ENCODE assay signal across 9 cellular contexts in the genomic region with DNA sequence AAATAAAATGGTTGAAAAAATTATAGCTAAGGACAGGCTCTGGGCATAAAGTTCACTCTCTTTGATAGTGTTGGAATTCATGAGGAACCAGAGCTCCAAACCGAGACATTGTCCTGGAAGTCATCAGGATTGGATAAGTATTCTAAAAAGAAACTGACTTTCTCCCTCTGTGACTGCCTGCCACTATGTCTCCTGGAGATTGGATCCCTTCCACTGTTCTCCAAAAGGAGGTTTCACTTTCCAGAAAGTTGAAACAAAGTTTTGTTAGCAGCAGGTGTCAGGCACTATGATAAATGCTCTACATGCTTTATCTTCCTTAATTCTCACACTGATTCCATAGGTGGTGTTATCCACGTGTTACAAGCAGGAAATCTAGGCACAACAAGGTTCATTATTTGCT. TPM values are rescaled to one million over a fixed set of nuclear protein-coding genes. Genes with fewer than 3 reads are reported as not detected.
DNase-seq lines count a peak whose midpoint lies in the region; ATAC-seq and TF ChIP-seq lines count a peak whose summit lies in the region.
"Had no signal": no experiment of that assay in that cellular context is flagged by ENCODE, and none has a peak within 500 bp of the region (broad histone marks: within the 10 kb centered on the region; RNA-seq: fewer than 3 reads in every experiment).

No MANE protein-coding gene starts in this region.

- peak overlapping the region in 10 of 11 experiments; percentile 13 to 58 (median 47); a peak in 15 of 22 replicates for H3K9ac ChIP-seq in BLaER1 treated with 17β-estradiol and CSF1 and Interleukin-3, amounts not matched to agents 10 nM and 100 nM
- H3K9ac ChIP-seq in SU-DHL-6 (ENCODE audit: low read length): peak overlapping the region; percentile 25; the same call in 1 of the 2 replicates
- no peak overlapping the region for H3K9ac ChIP-seq in mesendoderm (ENCODE audit: low read length)

- TF ChIP-seq CTCF in SU-DHL-6 (IDR thresholded peaks at IDR 0.05; ENCODE audit: insufficient read depth, low read length, poor library complexity, severe bottlenecking): no peak
- TF ChIP-seq CTCF in type B pancreatic cell (conservative IDR thresholded peaks at IDR 0.05): no peak

- H3K4me1 ChIP-seq in BLaER1 treated with 17β-estradiol and CSF1 and Interleukin-3, amounts not matched to agents 10 nM and 100 nM: peaks cover 16 to 58% (median 26%) of the 10 kb centered on the region in 10 experiments
- H3K4me1 ChIP-seq in mesendoderm (ENCODE audit: control insufficient read depth, low read depth, low read length): no peaks in the 10 kb centered on the region

- H3K56ac ChIP-seq in mesendoderm (ENCODE audit: low read length): no peak overlapping the region

- H3K27me3 Mint-ChIP-seq in type B pancreatic cell: no peaks in the 10 kb centered on the region

- H3K79me2 ChIP-seq in SU-DHL-6 (ENCODE audit: insufficient read depth, low read length): no peaks in the 10 kb centered on the region
- H3K79me2 ChIP-seq in mesendoderm (ENCODE audit: control insufficient read depth, insufficient read depth, low read length): no peaks in the 10 kb centered on the region

- ATAC-seq in GM19467 (IDR thresholded peaks at IDR 0.05; ENCODE audit: unreplicated experiment) (peak; percentile 20), HG03039 (IDR thresholded peaks at IDR 0.05; ENCODE audit: unreplicated experiment) (peak; percentile 23)

- no peak overlapping the region for H2AK5ac ChIP-seq in mesendoderm (ENCODE audit: low read length)

- peaks cover 3% of the 10 kb centered on the region for H3K9me3 Mint-ChIP-seq in type B pancreatic cell

- H3K27me3 ChIP-seq in BLaER1 treated with 17β-estradiol and CSF1 and Interleukin-3, amounts not matched to agents 10 nM and 100 nM: no peaks in the 10 kb centered on the region
- no peaks in the 10 kb centered on the region for H3K27me3 ChIP-seq in SU-DHL-6 (ENCODE audit: low read length)
- no peaks in the 10 kb centered on the region for H3K27me3 ChIP-seq in mesendoderm (ENCODE audit: insufficient read depth, low read length, poor library complexity)

- H3K4me3 ChIP-seq in BLaER1 treated with 17β-estradiol and CSF1 and Interleukin-3, amounts not matched to agents 10 nM and 100 nM: peak overlapping the region in 6 of 10 experiments; percentile 1 to 34 (median 20); a peak in 3 of 20 replicates
- H3K4me3 ChIP-seq in SU-DHL-6 (ENCODE audit: insufficient read depth, low read length, poor library complexity, severe bottlenecking): no peak overlapping the region
- no peak overlapping the region for H3K4me3 ChIP-seq in mesendoderm (ENCODE audit: low read length)

- H3K4ac ChIP-seq in mesendoderm (ENCODE audit: low read depth, low read length): no peak overlapping the region

- H2BK5ac ChIP-seq in mesendoderm (ENCODE audit: low read length): no peak overlapping the region

- peaks cover 10% of the 10 kb centered on the region for H3K4me1 Mint-ChIP-seq in type B pancreatic cell (ENCODE audit: unreplicated experiment)

- H3K27ac Mint-ChIP-seq in type B pancreatic cell: no peak overlapping the region

- H3K9me2 ChIP-seq in SU-DHL-6 (replicated peaks; ENCODE audit: insufficient read depth, low read length): no peaks in the 10 kb centered on the region

- peaks cover 20% of the 10 kb centered on the region; the same call in 1 of the 2 replicates for H3F3A ChIP-seq in SU-DHL-6 (ENCODE audit: insufficient read depth)

- H4K20me1 ChIP-seq in BLaER1 treated with 17β-estradiol and CSF1 and Interleukin-3, amounts not matched to agents 10 nM and 100 nM: no peaks in the 10 kb centered on the region
- H4K20me1 ChIP-seq in SU-DHL-6 (ENCODE audit: low read depth, low read length): no peaks in the 10 kb centered on the region

- H3K4me2 ChIP-seq in BLaER1 treated with 17β-estradiol and CSF1 and Interleukin-3, amounts not matched to agents 10 nM and 100 nM: peak overlapping the region; percentile 64 to 95 (median 80); a peak in 21 of 22 replicates
- H3K4me2 ChIP-seq in SU-DHL-6 (ENCODE audit: low read depth, low read length, poor library complexity, severe bottlenecking): peak overlapping the region; percentile 71
- H3K4me2 ChIP-seq in mesendoderm (ENCODE audit: low read length): no peak overlapping the region

- no peak overlapping the region for H3K4me3 Mint-ChIP-seq in type B pancreatic cell

- peak overlapping the region in 10 of 11 experiments; percentile 32 to 78 (median 70); a peak in 19 of 22 replicates for H3K27ac ChIP-seq in BLaER1 treated with 17β-estradiol and CSF1 and Interleukin-3, amounts not matched to agents 10 nM and 100 nM
- H3K27ac ChIP-seq in SU-DHL-6 (ENCODE audit: low read depth, low read length) (peak overlapping the region; percentile 80), mesendoderm (ENCODE audit: low read depth, low read length) (no peak overlapping the region)

- no peak overlapping the region for H2AFZ ChIP-seq in SU-DHL-6 (ENCODE audit: low read depth, low read length, severe bottlenecking)

- peaks cover 0 to 12% (median 7%) of the 10 kb centered on the region in 11 experiments; a peak in 9 of 22 replicates for H3K9me3 ChIP-seq in BLaER1 treated with 17β-estradiol and CSF1 and Interleukin-3, amounts not matched to agents 10 nM and 100 nM (replicated peaks in 1 of 11)
- H3K9me3 ChIP-seq in SU-DHL-6 (ENCODE audit: insufficient read depth, low read length): no peaks in the 10 kb centered on the region

- H2BK15ac ChIP-seq in mesendoderm (replicated peaks; ENCODE audit: low read depth): no peak overlapping the region

- no peak for DNase-seq in type B pancreatic cell (ENCODE audit: extremely low spot score, unreplicated experiment)
- DNase-seq in retina: no peak
- no peak for DNase-seq in mesendoderm
- DNase-seq in DMS 273 treated with DMSO at 0.1 percent for 48 hours (lab: John Stamatoyannopoulos, UW): no peak
- DNase-seq: NCI-H510A treated with DMSO at 0.1 percent for 48 hours had no signal

- H4K5ac ChIP-seq in mesendoderm (ENCODE audit: low read length): no peak overlapping the region

- no peaks in the 10 kb centered on the region for H3K36me3 Mint-ChIP-seq in type B pancreatic cell

- H3K23ac ChIP-seq in mesendoderm (ENCODE audit: low read length): no peak overlapping the region

- no peak overlapping the region for H3K18ac ChIP-seq in mesendoderm (ENCODE audit: low read length)

- H3K79me1 ChIP-seq in mesendoderm (ENCODE audit: low read length): no peaks in the 10 kb centered on the region

- no peaks in the 10 kb centered on the region for H3K36me3 ChIP-seq in BLaER1 treated with 17β-estradiol and CSF1 and Interleukin-3, amounts not matched to agents 10 nM and 100 nM
- H3K36me3 ChIP-seq in SU-DHL-6 (ENCODE audit: low read length) (no peaks in the 10 kb centered on the region), mesendoderm (ENCODE audit: control insufficient read depth, insufficient read depth, low read length) (no peaks in the 10 kb centered on the region)

- WGBS in mesendoderm (ENCODE audit: extremely low coverage, insufficient coverage, low lambda C conversion rate): no CpG with 5 or more reads among the region's 2 CpGs

- no peak overlapping the region for H2BK120ac ChIP-seq in mesendoderm (ENCODE audit: low read depth, low read length)

- no peak overlapping the region for H4K8ac ChIP-seq in mesendoderm (ENCODE audit: low read depth, low read length)

RNA-seq across cellular contexts. Expression of a gene that starts 16.8 kb away (rescaled TPM):
- 1.7 and 2.5 TPM in 2 replicates for total RNA-seq in type B pancreatic cell (ENCODE audit: low replicate concordance)
- polyA plus RNA-seq in mesendoderm (2013, experiment 1 of 2): 2.1 TPM
- polyA plus RNA-seq in mesendoderm (2013, experiment 2 of 2): 2.8 TPM

Comparison
In these comparisons a context has a peak if more than half of its experiments do, and no peak if none do; other contexts are left out.
1. H3K4me3 ChIP-seq: peak in BLaER1 treated with 17β-estradiol and CSF1 and Interleukin-3, amounts not matched to agents 10 nM and 100 nM (6 of 10); none in SU-DHL-6 (single experiment) and mesendoderm (single experiment).